Comparison of ENCODE assay signal across 1 cellular context in genomic region chr17:39755550-39756375, GRCh38.
TF ChIP-seq lines count a peak whose summit lies in the region.

No MANE protein-coding gene starts in this region.

TF ChIP-seq in GM12878, 131 proteins besides CTCF, POLR2A, EP300 and RAD21 (continued from another document and continues in another):
- TF ChIP-seq E4F1 (IDR thresholded peaks at IDR 0.05; ENCODE audit: borderline replicate concordance, partially characterized antibody) = no peak
- peak; percentile 77; the same call in 1 of the 2 replicates for TF ChIP-seq CREM (IDR thresholded peaks at IDR 0.05; ENCODE audit: low read depth)
- TF ChIP-seq ESRRA (IDR thresholded peaks at IDR 0.05; ENCODE audit: low read length) = no peak
- TF ChIP-seq BHLHE40 (IDR thresholded peaks at IDR 0.05; ENCODE audit: borderline replicate concordance in 1 of 2, low read depth in 2 of 2, low read length in 1 of 2) = peak; percentile 87 to 89
- no peak for TF ChIP-seq CUX1 (IDR thresholded peaks at IDR 0.05; ENCODE audit: insufficient replicate concordance, low read depth, low read length)
- TF ChIP-seq ZZZ3 (IDR thresholded peaks at IDR 0.05; ENCODE audit: control insufficient read depth, insufficient read length, low read depth) = no peak
- TF ChIP-seq BCLAF1 (IDR thresholded peaks at IDR 0.05) = no peak
- TF ChIP-seq RUNX3 (IDR thresholded peaks at IDR 0.05; ENCODE audit: low read length) = peak; percentile 96
- TF ChIP-seq ZBED1 (IDR thresholded peaks at IDR 0.05; ENCODE audit: borderline replicate concordance) = peak; percentile 67; the same call in 1 of the 2 replicates
- TF ChIP-seq TBL1XR1 (IDR thresholded peaks at IDR 0.05; ENCODE audit: low read depth, low read length) = peak; percentile 97
- TF ChIP-seq NFYA (IDR thresholded peaks at IDR 0.05; ENCODE audit: borderline replicate concordance, low read depth, low read length) = no peak
- TF ChIP-seq ZNF384 (IDR thresholded peaks at IDR 0.05; ENCODE audit: borderline replicate concordance, low read depth, low read length) = no peak
- no peak for TF ChIP-seq USF2 (IDR thresholded peaks at IDR 0.05; ENCODE audit: borderline replicate concordance, low read depth, low read length)
- no peak for TF ChIP-seq LARP7 (IDR thresholded peaks at IDR 0.05)
- TF ChIP-seq POLR2AphosphoS2 (IDR thresholded peaks at IDR 0.05; ENCODE audit: low read depth, low read length) = 0 out of 2 replicates have a peak, but pooled peaks have one; percentile 32
- TF ChIP-seq DPF2 (IDR thresholded peaks at IDR 0.05) = peak; percentile 92
- TF ChIP-seq CEBPZ (IDR thresholded peaks at IDR 0.05; ENCODE audit: low read depth, low read length) = no peak
- TF ChIP-seq EED (IDR thresholded peaks at IDR 0.05; ENCODE audit: low read depth) = peak; percentile 95
- peak; percentile 25 for TF ChIP-seq BCL3 (IDR thresholded peaks at IDR 0.05; ENCODE audit: borderline replicate concordance, insufficient read depth, low read depth, low read length, poor library complexity, severe bottlenecking)
- TF ChIP-seq NKRF (conservative IDR thresholded peaks at IDR 0.05) = peak; percentile 19; the same call in 1 of the 2 replicates
- TF ChIP-seq PRDM15 (CRISPR knock-in tag; IDR thresholded peaks at IDR 0.05) = no peak
- TF ChIP-seq MYB (IDR thresholded peaks at IDR 0.05; ENCODE audit: borderline replicate concordance, low read depth, low read length) = no peak
- TF ChIP-seq HDGF (IDR thresholded peaks at IDR 0.05) = peak; percentile 95
- no peak for TF ChIP-seq RB1 (IDR thresholded peaks at IDR 0.05; ENCODE audit: borderline replicate concordance)
- peak; percentile 64; the same call in 1 of the 2 replicates for TF ChIP-seq ZSCAN29 (IDR thresholded peaks at IDR 0.05)
- no peak for TF ChIP-seq SREBF1 (IDR thresholded peaks at IDR 0.05; ENCODE audit: low read length)
- TF ChIP-seq HCFC1 (IDR thresholded peaks at IDR 0.05; ENCODE audit: low read length) = no peak; the same call in 1 of the 2 replicates
- no peak for TF ChIP-seq ASH2L (IDR thresholded peaks at IDR 0.05; ENCODE audit: borderline replicate concordance, low read depth)
- TF ChIP-seq IRF3 (IDR thresholded peaks at IDR 0.05) = no peak
- peak; percentile 67 for TF ChIP-seq TAF1 (IDR thresholded peaks at IDR 0.05; ENCODE audit: borderline replicate concordance, low read depth, low read length)
- TF ChIP-seq FOS (IDR thresholded peaks at IDR 0.05; ENCODE audit: borderline replicate concordance, extremely low read depth, insufficient read length) = no peak
- TF ChIP-seq MTA3 (IDR thresholded peaks at IDR 0.05; ENCODE audit: borderline replicate concordance, low read length) = peak; percentile 96; the same call in 1 of the 2 replicates
